16 cellular contexts compared by ENCODE assay signal in genomic region chr1:235397733-235398132, GRCh38. TPM values are rescaled to one million over a fixed set of nuclear protein-coding genes. Genes with fewer than 3 reads are reported as not detected.
DNase-seq lines count a peak whose midpoint lies in the region; ATAC-seq, FAIRE-seq and TF ChIP-seq lines count a peak whose summit lies in the region.
"Had no signal": no experiment of that assay in that cellular context is flagged by ENCODE, and none has a peak within 500 bp of the region (broad histone marks: within the 10 kb centered on the region; RNA-seq: fewer than 3 reads in every experiment).

No MANE protein-coding gene starts in this region.

- H3K36me3 ChIP-seq in brain microvascular endothelial cell (replicated peaks) (no peaks in the 10 kb centered on the region), colonic mucosa (no peaks in the 10 kb centered on the region), SJCRH30 (peaks cover 2% of the 10 kb centered on the region; the same call in 1 of the 2 replicates)
- no peaks in the 10 kb centered on the region for H3K36me3 ChIP-seq in CD8-positive, alpha-beta memory T cell (ENCODE audit: insufficient read depth, low read length)

- H3K27ac ChIP-seq in brain microvascular endothelial cell (peak overlapping the region; percentile 58), colonic mucosa (no peak overlapping the region), SJCRH30 (no peak overlapping the region)
- no peak overlapping the region for H3K27ac ChIP-seq in CD8-positive, alpha-beta memory T cell (ENCODE audit: low read depth, low read length)
- H3K27ac ChIP-seq: dorsolateral prefrontal cortex had no signal

- no peaks in the 10 kb centered on the region for H3K27me3 ChIP-seq in brain microvascular endothelial cell (replicated peaks)
- H3K27me3 ChIP-seq in CD8-positive, alpha-beta memory T cell (ENCODE audit: insufficient read depth, low read length, poor library complexity, severe bottlenecking), result no peaks in the 10 kb centered on the region
- no peaks in the 10 kb centered on the region for H3K27me3 ChIP-seq in colonic mucosa
- no peaks in the 10 kb centered on the region for H3K27me3 ChIP-seq in SJCRH30
- H3K27me3 ChIP-seq: BE2C, dorsolateral prefrontal cortex had no signal

- intact Hi-C loops in colonic mucosa (cut with DNase I), result no loop called here

- no peak overlapping the region for H3K4me3 Mint-ChIP-seq in CD8-positive, alpha-beta memory T cell
- H3K4me3 Mint-ChIP-seq: activated naive CD4-positive, alpha-beta T cell treated with anti-CD3 and anti-CD28 coated beads, Interleukin-2, amount 50 U/mL, for 24 hours; neural crest cell had no signal

- H3K4me3 ChIP-seq in brain microvascular endothelial cell (ENCODE audit: low read depth, low read length) (no peak overlapping the region), colonic mucosa (no peak overlapping the region), SJCRH30 (no peak overlapping the region)
- no peak overlapping the region for H3K4me3 ChIP-seq in CD8-positive, alpha-beta memory T cell (ENCODE audit: low read length)
- H3K4me3 ChIP-seq: dorsolateral prefrontal cortex had no signal

- CTCF ChIA-PET in CD8-positive, alpha-beta memory T cell (lab: Charles Lee), result no interaction called here

- no peaks in the 10 kb centered on the region for H3K9me3 ChIP-seq in CD8-positive, alpha-beta memory T cell (ENCODE audit: low read length)
- H3K9me3 ChIP-seq in colonic mucosa (no peaks in the 10 kb centered on the region), SJCRH30 (replicated peaks) (no peaks in the 10 kb centered on the region; the same call in 1 of the 2 replicates)
- H3K9me3 ChIP-seq: BE2C had no signal

- no peaks in the 10 kb centered on the region for H3K27me3 Mint-ChIP-seq in CD8-positive, alpha-beta memory T cell
- H3K27me3 Mint-ChIP-seq: activated naive CD4-positive, alpha-beta T cell treated with anti-CD3 and anti-CD28 coated beads, Interleukin-2, amount 50 U/mL, for 24 hours had no signal

- H3K9me3 Mint-ChIP-seq in CD8-positive, alpha-beta memory T cell, result no peaks in the 10 kb centered on the region
- H3K9me3 Mint-ChIP-seq: activated naive CD4-positive, alpha-beta T cell treated with anti-CD3 and anti-CD28 coated beads, Interleukin-2, amount 50 U/mL, for 24 hours had no signal

- TF ChIP-seq CTCF in brain microvascular endothelial cell (IDR thresholded peaks at IDR 0.05; ENCODE audit: low read depth, low read length, missing control alignments), result no peak
- no peak for TF ChIP-seq CTCF in colonic mucosa (IDR thresholded peaks at IDR 0.05)

- H3K4me1 ChIP-seq in CD8-positive, alpha-beta memory T cell (ENCODE audit: insufficient read depth, low read length), result no peaks in the 10 kb centered on the region
- no peaks in the 10 kb centered on the region for H3K4me1 ChIP-seq in colonic mucosa
- 0 out of 2 replicates have a peak, but pooled peaks cover 3% of the 10 kb centered on the region for H3K4me1 ChIP-seq in SJCRH30

- peak; percentile 94 for DNase-seq in AG08395 (ENCODE audit: low spot score)
- DNase-seq in HTR-8/SVneo (ENCODE audit: insufficient read length, low spot score), result peak; percentile 78
- peak; percentile 96 for DNase-seq in brain microvascular endothelial cell
- peak; percentile 78 for DNase-seq in iris pigment epithelial cell (ENCODE audit: low read depth)
- DNase-seq in CD8-positive, alpha-beta memory T cell, result no peak
- no peak for DNase-seq in colonic mucosa
- DNase-seq in SJCRH30, result no peak
- DNase-seq: BE2C; dorsolateral prefrontal cortex; hippocampal formation; NCI-H526; stimulated activated CD4-positive, alpha-beta T cell treated with anti-CD3 and anti-CD28 coated beads, Interleukin-15, amount 100 ng/mL, for 24 hours had no signal

- in situ Hi-C loops in brain microvascular endothelial cell (cut with HindIII; ENCODE audit: low pct_ligation_motif_present, low sequenced_read_pairs), result no loop called here

- H3K27ac Mint-ChIP-seq in CD8-positive, alpha-beta memory T cell, result no peak overlapping the region
- H3K27ac Mint-ChIP-seq: activated naive CD4-positive, alpha-beta T cell treated with anti-CD3 and anti-CD28 coated beads, Interleukin-2, amount 50 U/mL, for 24 hours had no signal

- H3K4me1 Mint-ChIP-seq in CD8-positive, alpha-beta memory T cell, result peaks cover 7 to 22% (median 16%) of the 10 kb centered on the region in 3 donors

- no peak for ATAC-seq in GM19351 (IDR thresholded peaks at IDR 0.05; ENCODE audit: unreplicated experiment)

- FAIRE-seq in HTR-8/SVneo (lab: Jason Lieb, UNC), result peak; percentile 69
- FAIRE-seq: GM18507 had no signal

- no peak overlapping the region for H3K9ac ChIP-seq in colonic mucosa (ENCODE audit: low read depth in 2 of 2, low read length in 2 of 2)

- POLR2A ChIA-PET in CD8-positive, alpha-beta memory T cell (lab: Charles Lee), result interaction anchor here (0.6 kb wide), 2 partner anchors 121 to 295 kb away, joined by 3 to 6 read pairs; no protein-coding TSS in a partner anchor

- H3K36me3 Mint-ChIP-seq in CD8-positive, alpha-beta memory T cell, result peaks cover 0 to 10% (median 4%) of the 10 kb centered on the region in 3 donors

RNA-seq across cellular contexts. Expression of gene TBCE, which starts 30.5 kb away (rescaled TPM):
- total RNA-seq in CD8-positive, alpha-beta memory T cell, result 10 to 100 TPM; 19.4 to 25.7 TPM
- polyA plus RNA-seq in CD8-positive, alpha-beta memory T cell, result 15.5 TPM
- total RNA-seq in colonic mucosa, result 10 to 100 TPM; 12.6 to 22.7 TPM
- 36.8 and 38.6 TPM in 2 replicates for total RNA-seq in SJCRH30 (2014; rRNA removed; shearing (Covaris generic))

Comparison
In these comparisons a context has a peak if more than half of its experiments do, and no peak if none do; other contexts are left out.
1. DNase-seq: peak in AG08395 (single experiment), HTR-8/SVneo (single experiment), brain microvascular endothelial cell (single experiment) and iris pigment epithelial cell (single experiment); none in CD8-positive, alpha-beta memory T cell (0 of 5), colonic mucosa (single experiment) and SJCRH30 (0 of 2).